40 cellular contexts compared by ENCODE assay signal in genomic region chr3:189025866-189026265, GRCh38.
"Had no signal": no experiment of that assay in that cellular context is flagged by ENCODE, and none has a peak within 500 bp of the region (broad histone marks: within the 10 kb centered on the region; RNA-seq: fewer than 3 reads in every experiment).

No MANE protein-coding gene starts in this region.

- H3K27me3 ChIP-seq: adrenal gland, ascending aorta, body of pancreas, brain microvascular endothelial cell, breast epithelium, cardiac muscle cell had no signal

- ATAC-seq: activated naive CD4-positive, alpha-beta T cell treated with anti-CD3 and anti-CD28 coated beads, Interleukin-2, amount 50 U/mL, for 72 hours; activated naive CD8-positive, alpha-beta T cell treated with anti-CD3 and anti-CD28 coated beads, Interleukin-2, amount 50 U/mL, for 24 hours; activated T-cell treated with anti-CD3 and anti-CD28 coated beads, Interleukin-2, amount 50 U/mL, for 4 hours; activated T-cell treated with anti-CD3 and anti-CD28 coated beads, Interleukin-2, amount 50 U/mL, for 72 hours; activated T-helper 17 cell treated with anti-CD3 and anti-CD28 coated beads, Interleukin-2, amount 50 U/mL, for 72 hours; body of pancreas had no signal

- H3K9me3 Mint-ChIP-seq: activated naive CD4-positive, alpha-beta T cell treated with anti-CD3 and anti-CD28 coated beads for 36 hours; activated naive CD4-positive, alpha-beta T cell treated with anti-CD3 and anti-CD28 coated beads, Interleukin-2, amount 50 U/mL, for 24 hours; activated naive CD8-positive, alpha-beta T cell treated with anti-CD3 and anti-CD28 coated beads for 36 hours; activated naive CD8-positive, alpha-beta T cell treated with anti-CD3 and anti-CD28 coated beads, Interleukin-2, amount 50 U/mL, for 24 hours; activated T-cell treated with anti-CD3 and anti-CD28 coated beads, Interleukin-2, amount 50 U/mL, for 24 hours; activated T-cell treated with anti-CD3 and anti-CD28 coated beads, Interleukin-2, amount 50 U/mL, for 4 hours; activated T-helper 17 cell treated with anti-CD3 and anti-CD28 coated beads, Interleukin-2, amount 50 U/mL, for 72 hours; central memory CD8-positive, alpha-beta T cell had no signal

- H3K4me3 Mint-ChIP-seq: activated naive CD4-positive, alpha-beta T cell treated with anti-CD3 and anti-CD28 coated beads for 36 hours; activated naive CD4-positive, alpha-beta T cell treated with anti-CD3 and anti-CD28 coated beads, Interleukin-2, amount 10 ng/mL, durations not matched to agents 7 days and 5 days; activated naive CD4-positive, alpha-beta T cell treated with anti-CD3 and anti-CD28 coated beads, Interleukin-2, amount 50 U/mL, for 24 hours; activated naive CD8-positive, alpha-beta T cell; activated naive CD8-positive, alpha-beta T cell treated with anti-CD3 and anti-CD28 coated beads for 36 hours; activated naive CD8-positive, alpha-beta T cell treated with anti-CD3 and anti-CD28 coated beads, Interleukin-2, amount 10 ng/mL, durations not matched to agents 7 days and 5 days; activated naive CD8-positive, alpha-beta T cell treated with anti-CD3 and anti-CD28 coated beads, Interleukin-2, amount 50 U/mL, for 24 hours; activated T-cell treated with anti-CD3 and anti-CD28 coated beads, Interleukin-2, amount 50 U/mL, for 24 hours; activated T-cell treated with anti-CD3 and anti-CD28 coated beads, Interleukin-2, amount 50 U/mL, for 4 hours; activated T-cell treated with anti-CD3 and anti-CD28 coated beads, Interleukin-2, amount 50 U/mL, for 72 hours; activated T-helper 1 cell treated with anti-CD3 and anti-CD28 coated beads, Interleukin-12 subunit alpha, Interleukin-12 subunit beta, Interleukin-2, Interleukin-4 antibody, amounts not matched to agents 30 ng/mL and 10 ng/mL and 1 ng/mL, durations not matched to agents 14 hours and 24 hours and 36 hours; activated T-helper 17 cell treated with anti-CD3 and anti-CD28 coated beads, Interleukin-2, amount 50 U/mL, for 72 hours; brain; central memory CD8-positive, alpha-beta T cell had no signal

- H3K27me3 Mint-ChIP-seq: activated naive CD8-positive, alpha-beta T cell treated with anti-CD3 and anti-CD28 coated beads, Interleukin-2, amount 10 ng/mL, durations not matched to agents 7 days and 5 days; activated naive CD8-positive, alpha-beta T cell treated with anti-CD3 and anti-CD28 coated beads, Interleukin-2, amount 50 U/mL, for 24 hours had no signal

- H3K9me3 ChIP-seq: adrenal gland, ascending aorta, body of pancreas, breast epithelium had no signal

- H3K36me3 ChIP-seq: adrenal gland, ascending aorta, brain microvascular endothelial cell, breast epithelium, cardiac muscle cell had no signal

- H3K27ac Mint-ChIP-seq: activated naive CD4-positive, alpha-beta T cell treated with anti-CD3 and anti-CD28 coated beads for 36 hours; activated naive CD4-positive, alpha-beta T cell treated with anti-CD3 and anti-CD28 coated beads, Interleukin-2, amount 10 ng/mL, durations not matched to agents 7 days and 5 days; activated naive CD4-positive, alpha-beta T cell treated with anti-CD3 and anti-CD28 coated beads, Interleukin-2, amount 50 U/mL, for 24 hours; activated naive CD8-positive, alpha-beta T cell; activated naive CD8-positive, alpha-beta T cell treated with anti-CD3 and anti-CD28 coated beads for 36 hours; activated naive CD8-positive, alpha-beta T cell treated with anti-CD3 and anti-CD28 coated beads, Interleukin-2, amount 10 ng/mL, durations not matched to agents 7 days and 5 days; activated naive CD8-positive, alpha-beta T cell treated with anti-CD3 and anti-CD28 coated beads, Interleukin-2, amount 50 U/mL, for 24 hours; activated T-cell treated with anti-CD3 and anti-CD28 coated beads, Interleukin-2, amount 50 U/mL, for 24 hours; activated T-cell treated with anti-CD3 and anti-CD28 coated beads, Interleukin-2, amount 50 U/mL, for 72 hours; activated T-helper 1 cell treated with anti-CD3 and anti-CD28 coated beads, Interleukin-12 subunit alpha, Interleukin-12 subunit beta, Interleukin-2, Interleukin-4 antibody, amounts not matched to agents 30 ng/mL and 10 ng/mL and 1 ng/mL, durations not matched to agents 14 hours and 24 hours and 36 hours; activated T-helper 17 cell treated with anti-CD3 and anti-CD28 coated beads, Interleukin-2, amount 50 U/mL, for 72 hours; activated T-helper 2 cell treated with anti-CD3 and anti-CD28 coated beads, Interferon-gamma antibody, Interleukin-2, Interleukin-4, amounts not matched to agents 10 μg/mL and 5 μg/mL and 100 μg/mL, durations not matched to agents 14 hours and 24 hours and 36 hours; brain had no signal

- DNase-seq: activated effector memory CD4-positive, alpha-beta T cell treated with anti-CD3 and anti-CD28 coated beads, Interleukin-2, amount 50 U/mL, for 16 hours; activated effector memory CD4-positive, alpha-beta T cell treated with Interleukin-2 at 50 U/mL for 16 hours; activated gamma-delta T cell; activated gamma-delta T cell treated with Interleukin-2 at 50 U/mL for 16 hours; activated naive CD4-positive, alpha-beta T cell; activated naive CD4-positive, alpha-beta T cell treated with anti-CD3 and anti-CD28 coated beads for 36 hours; activated naive CD4-positive, alpha-beta T cell treated with anti-CD3 and anti-CD28 coated beads, Interleukin-2, amount 10 ng/mL, durations not matched to agents 7 days and 5 days; activated naive CD4-positive, alpha-beta T cell treated with anti-CD3 and anti-CD28 coated beads, Interleukin-2, amount 50 U/mL, for 16 hours; activated naive CD4-positive, alpha-beta T cell treated with Interleukin-2 at 50 U/mL for 16 hours; activated naive CD8-positive, alpha-beta T cell treated with anti-CD3 and anti-CD28 coated beads for 36 hours; activated naive CD8-positive, alpha-beta T cell treated with anti-CD3 and anti-CD28 coated beads, Interleukin-2, amount 10 ng/mL, durations not matched to agents 7 days and 5 days; activated naive CD8-positive, alpha-beta T cell treated with anti-CD3 and anti-CD28 coated beads, Interleukin-2, amount 50 U/mL, for 24 hours; activated T-cell treated with anti-CD3 and anti-CD28 coated beads, Interleukin-2, amount 50 U/mL, for 1 hour; activated T-cell treated with anti-CD3 and anti-CD28 coated beads, Interleukin-2, amount 50 U/mL, for 24 hours; activated T-cell treated with anti-CD3 and anti-CD28 coated beads, Interleukin-2, amount 50 U/mL, for 4 hours; activated T-cell treated with anti-CD3 and anti-CD28 coated beads, Interleukin-2, amount 50 U/mL, for 48 hours; activated T-cell treated with anti-CD3 and anti-CD28 coated beads, Interleukin-2, amount 50 U/mL, for 72 hours; adrenal gland; amniotic stem cell; amygdala; anterior cingulate cortex; aorta; body of pancreas; brain microvascular endothelial cell; caudate nucleus; central memory CD4-positive, alpha-beta T cell; cerebellar nuclear complex had no signal

- H3K4me1 Mint-ChIP-seq: activated naive CD4-positive, alpha-beta T cell treated with anti-CD3 and anti-CD28 coated beads, Interleukin-2, amount 10 ng/mL, durations not matched to agents 7 days and 5 days; activated naive CD4-positive, alpha-beta T cell treated with anti-CD3 and anti-CD28 coated beads, Interleukin-2, amount 50 U/mL, for 24 hours; activated naive CD8-positive, alpha-beta T cell treated with anti-CD3 and anti-CD28 coated beads, Interleukin-2, amount 10 ng/mL, durations not matched to agents 7 days and 5 days; activated naive CD8-positive, alpha-beta T cell treated with anti-CD3 and anti-CD28 coated beads, Interleukin-2, amount 50 U/mL, for 24 hours; activated T-helper 17 cell treated with anti-CD3 and anti-CD28 coated beads, Interleukin-2, amount 50 U/mL, for 72 hours; central memory CD8-positive, alpha-beta T cell had no signal

- FAIRE-seq: astrocyte, bronchial epithelial cell had no signal

- H3K36me3 Mint-ChIP-seq: activated naive CD4-positive, alpha-beta T cell treated with anti-CD3 and anti-CD28 coated beads, Interleukin-2, amount 10 ng/mL, durations not matched to agents 7 days and 5 days; activated naive CD4-positive, alpha-beta T cell treated with anti-CD3 and anti-CD28 coated beads, Interleukin-2, amount 50 U/mL, for 24 hours; activated naive CD8-positive, alpha-beta T cell; activated naive CD8-positive, alpha-beta T cell treated with anti-CD3 and anti-CD28 coated beads for 36 hours; activated naive CD8-positive, alpha-beta T cell treated with anti-CD3 and anti-CD28 coated beads, Interleukin-2, amount 10 ng/mL, durations not matched to agents 7 days and 5 days; brain had no signal

- H3K4me1 ChIP-seq: adrenal gland, ascending aorta, body of pancreas, breast epithelium had no signal

- H3K27ac ChIP-seq: adrenal gland, ascending aorta, body of pancreas, brain microvascular endothelial cell, breast epithelium, cardiac muscle cell had no signal

- H3K4me3 ChIP-seq: adrenal gland, ascending aorta, body of pancreas, breast epithelium, cardiac muscle cell had no signal
